8 cellular contexts compared by ENCODE assay signal in genomic region chr20:10671850-10672578, GRCh38. TPM values are rescaled to one million over a fixed set of nuclear protein-coding genes. Genes with fewer than 3 reads are reported as not detected.
DNase-seq lines count a peak whose midpoint lies in the region; ATAC-seq and TF ChIP-seq lines count a peak whose summit lies in the region.

No MANE protein-coding gene starts in this region.

- peak overlapping the region; percentile 77 for H2AK5ac ChIP-seq in IMR-90 (ENCODE audit: low read depth, low read length)

- TF ChIP-seq POLR2A in IMR-90 (IDR thresholded peaks at IDR 0.05; ENCODE audit: low read depth, low read length) (0 out of 2 replicates have a peak, but pooled peaks have one; percentile 6), gastroesophageal sphincter (IDR thresholded peaks at IDR 0.05) (no peak)

- H3K9me3 ChIP-seq in IMR-90 (ENCODE audit: control insufficient read depth, insufficient read depth, low read length) = no peaks in the 10 kb centered on the region
- no peaks in the 10 kb centered on the region for H3K9me3 ChIP-seq in gastroesophageal sphincter
- H3K9me3 ChIP-seq in osteoblast (ENCODE audit: low read depth, low read length) = no peaks in the 10 kb centered on the region

- H3K9me3 Mint-ChIP-seq in activated CD8-positive, alpha-beta T cell treated with anti-CD3 and anti-CD28 coated beads for 36 hours = no peaks in the 10 kb centered on the region

- H3K4me1 Mint-ChIP-seq in activated CD8-positive, alpha-beta T cell treated with anti-CD3 and anti-CD28 coated beads for 36 hours (ENCODE audit: low read depth) = peaks cover 21% of the 10 kb centered on the region

- H3K23ac ChIP-seq in IMR-90 (ENCODE audit: low read depth, low read length) = peak overlapping the region; percentile 95

- H3K9me1 ChIP-seq in IMR-90 (ENCODE audit: insufficient read depth, low read length) = peaks cover 12% of the 10 kb centered on the region; the same call in 1 of the 2 replicates

- H3K9ac ChIP-seq in IMR-90 (ENCODE audit: low read depth, low read length) = peak overlapping the region; percentile 96

- WGBS in IMR-90 (ENCODE audit: extremely low coverage in 2 of 2, insufficient read length in 1 of 2), 2 experiments = no CpG with 5 or more reads among the region's 42 CpGs
- WGBS in gastroesophageal sphincter (ENCODE audit: low coverage in 1 of 2), 2 donors = 0% methylated on average over 1 to 4 of the region's 42 CpGs

- no peak for TF ChIP-seq CTCF in IMR-90 (conservative IDR thresholded peaks at IDR 0.05; ENCODE audit: low read depth, low read length)
- no peak for TF ChIP-seq CTCF in activated CD8-positive, alpha-beta T cell treated with anti-CD3 and anti-CD28 coated beads for 36 hours (IDR thresholded peaks at IDR 0.05)
- TF ChIP-seq CTCF in gastroesophageal sphincter (IDR thresholded peaks at IDR 0.05) = no peak
- no peak for TF ChIP-seq CTCF in osteoblast (IDR thresholded peaks at IDR 0.05; ENCODE audit: extremely low read depth, low read depth, low read length)

- H3K79me2 ChIP-seq in osteoblast (ENCODE audit: insufficient read depth, low read length) = peaks cover 63% of the 10 kb centered on the region

- no peak for TF ChIP-seq RAD21 in IMR-90 (IDR thresholded peaks at IDR 0.05; ENCODE audit: low read length)

- H2BK5ac ChIP-seq in IMR-90 (ENCODE audit: low read depth, low read length, poor library complexity, severe bottlenecking) = peak overlapping the region; percentile 79

- H4K91ac ChIP-seq in IMR-90 (ENCODE audit: insufficient read depth, low read depth, low read length) = peak overlapping the region; percentile 68

- peak overlapping the region; percentile 77 for H3K4me2 ChIP-seq in IMR-90 (ENCODE audit: low read depth, low read length)
- H3K4me2 ChIP-seq in osteoblast (ENCODE audit: insufficient read depth, low read length) = peak overlapping the region; percentile 84

- in situ Hi-C loops in IMR-90 (cut with MboI; ENCODE audit: low sequenced_read_pairs) = loop anchor here (10.0 kb wide), 1 partner anchor 873 kb away; no protein-coding TSS in a partner anchor

- dilution Hi-C loops in IMR-90 (cut with HindIII; ENCODE audit: low sequenced_read_pairs, unreplicated experiment) = loop anchor here (25.0 kb wide), 1 partner anchor 865 kb away; no protein-coding TSS in a partner anchor

- H3K79me1 ChIP-seq in IMR-90 (ENCODE audit: low read depth in 1 of 2, low read length in 2 of 2) = peaks cover 17 to 59% of the 10 kb centered on the region in 2 experiments

- DNase-seq in D341Med (ENCODE audit: low spot score) (peak; percentile 40), IMR-90 (peak; percentile 46), osteoblast (ENCODE audit: insufficient read length, low spot score, missing footprints) (peak; percentile 90), cerebellar cortex (ENCODE audit: low spot score) (no peak), NCI-H774 (lab: John Stamatoyannopoulos, UW) (no peak), NCI-H1436 (lab: John Stamatoyannopoulos, UW) (no peak)
- peak; percentile 43 for DNase-seq in activated CD8-positive, alpha-beta T cell treated with anti-CD3 and anti-CD28 coated beads for 36 hours

- peak overlapping the region; percentile 75 for H3K4me3 Mint-ChIP-seq in activated CD8-positive, alpha-beta T cell treated with anti-CD3 and anti-CD28 coated beads for 36 hours

- peak overlapping the region; percentile 45 for H2BK20ac ChIP-seq in IMR-90 (ENCODE audit: low read depth, low read length)

- H4K5ac ChIP-seq in IMR-90 (ENCODE audit: low read depth, low read length) = peak overlapping the region; percentile 26

- H3K14ac ChIP-seq in IMR-90 (replicated peaks; ENCODE audit: low read depth, low read length) = peak overlapping the region; percentile 79

- H2BK15ac ChIP-seq in IMR-90 (ENCODE audit: low read depth, low read length) = peak overlapping the region; percentile 71; the same call in 2 of the 3 replicates

- CTCF ChIA-PET in IMR-90 (lab: Yijun Ruan, JAX) = interaction anchor here (0.8 to 1.5 kb wide), 10 partner anchors 12 to 596 kb away, joined by 3 to 7 read pairs (median 4); no protein-coding TSS in a partner anchor
- CTCF ChIA-PET in activated CD8-positive, alpha-beta T cell treated with anti-CD3 and anti-CD28 coated beads for 36 hours (lab: Charles Lee) = interaction anchor here (0.6 to 2.0 kb wide), 3 partner anchors 11 to 156 kb away, joined by 3 to 6 read pairs (median 3); no protein-coding TSS in a partner anchor

- peak overlapping the region; percentile 92 for H2AFZ ChIP-seq in IMR-90 (replicated peaks; ENCODE audit: low read length, poor library complexity)
- H2AFZ ChIP-seq in osteoblast (ENCODE audit: low read length) = peak overlapping the region; percentile 61

- peaks cover 8% of the 10 kb centered on the region for H3K4me1 ChIP-seq in IMR-90 (ENCODE audit: control insufficient read depth, insufficient read depth, low read length)
- peaks cover 0 to 74% (median 0%) of the 10 kb centered on the region in 3 donors for H3K4me1 ChIP-seq in gastroesophageal sphincter
- peaks cover 34% of the 10 kb centered on the region for H3K4me1 ChIP-seq in osteoblast (ENCODE audit: insufficient read depth, low read length)

- TF ChIP-seq EP300 in gastroesophageal sphincter (IDR thresholded peaks at IDR 0.05) = no peak

- no peak overlapping the region for H3K27ac Mint-ChIP-seq in activated CD8-positive, alpha-beta T cell treated with anti-CD3 and anti-CD28 coated beads for 36 hours

- H3K18ac ChIP-seq in IMR-90 (ENCODE audit: low read depth, low read length) = peak overlapping the region; percentile 62

- no peaks in the 10 kb centered on the region for H3K27me3 ChIP-seq in IMR-90 (ENCODE audit: control insufficient read depth, insufficient read depth, low read length)
- peaks cover 8% of the 10 kb centered on the region for H3K27me3 ChIP-seq in gastroesophageal sphincter
- no peaks in the 10 kb centered on the region for H3K27me3 ChIP-seq in osteoblast (ENCODE audit: insufficient read depth, low read length)

- H3K56ac ChIP-seq in IMR-90 (ENCODE audit: extremely low read depth, insufficient read depth, low read length) = peak overlapping the region; percentile 86; the same call in 1 of the 2 replicates

- peak overlapping the region; percentile 92 for H3K27ac ChIP-seq in IMR-90 (ENCODE audit: insufficient read depth, low read length)
- peak overlapping the region; percentile 31 to 99 (median 96) for H3K27ac ChIP-seq in gastroesophageal sphincter
- peak overlapping the region; percentile 97 for H3K27ac ChIP-seq in osteoblast (ENCODE audit: low read depth, low read length)

- H3K4me3 ChIP-seq in IMR-90 (ENCODE audit: insufficient read depth, low read depth, low read length) = peak overlapping the region; percentile 93
- peak overlapping the region; percentile 58 to 89 for H3K4me3 ChIP-seq in gastroesophageal sphincter
- peak overlapping the region; percentile 97 for H3K4me3 ChIP-seq in osteoblast (ENCODE audit: insufficient read depth, low read length)

- BruUV-seq in IMR-90 (replicated peaks; lab: Mats Ljungman, UMichigan) = no TSS peak

- peak overlapping the region; percentile 82 for H3K4ac ChIP-seq in IMR-90 (ENCODE audit: low read depth, low read length)

- ATAC-seq in IMR-90 (ENCODE audit: low read depth) (peak; percentile 3), gastroesophageal sphincter (peak; percentile 21)
- ATAC-seq in activated CD8-positive, alpha-beta T cell treated with anti-CD3 and anti-CD28 coated beads for 36 hours = no peak

- peak overlapping the region; percentile 52 to 77 for H4K8ac ChIP-seq in IMR-90 (ENCODE audit: low read depth in 2 of 2, low read length in 2 of 2)

- POLR2A ChIA-PET in IMR-90 (lab: Charles Lee; ENCODE audit: unreplicated experiment) = interaction anchor here (0.6 to 1.2 kb wide), 4 partner anchors 113 to 330 kb away, joined by 3 to 6 read pairs (median 4); partner anchors contain the start of gene MKKS
- POLR2A ChIA-PET in activated CD8-positive, alpha-beta T cell treated with anti-CD3 and anti-CD28 coated beads for 36 hours (lab: Charles Lee) = no interaction called here

- peak overlapping the region; percentile 77 for H2BK120ac ChIP-seq in IMR-90 (ENCODE audit: low read depth, low read length)

- H4K20me1 ChIP-seq in IMR-90 (ENCODE audit: insufficient read depth, low read length) (peaks cover 12% of the 10 kb centered on the region), osteoblast (ENCODE audit: insufficient read depth, low read length) (no peaks in the 10 kb centered on the region)

- H3K27me3 Mint-ChIP-seq in activated CD8-positive, alpha-beta T cell treated with anti-CD3 and anti-CD28 coated beads for 36 hours = peaks cover 55% of the 10 kb centered on the region

- H2AK9ac ChIP-seq in IMR-90 (replicated peaks; ENCODE audit: low read depth, low read length, poor library complexity) = peak overlapping the region; percentile 70

- H3K36me3 ChIP-seq in IMR-90 (ENCODE audit: control insufficient read depth, insufficient read depth, low read length) (peaks cover 21% of the 10 kb centered on the region), gastroesophageal sphincter (peaks cover 0 to 16% of the 10 kb centered on the region in 2 donors), osteoblast (ENCODE audit: insufficient read depth, low read length) (peaks cover 21% of the 10 kb centered on the region)

- intact Hi-C loops in IMR-90 (cut with micrococcal nuclease) = loop anchor here (1.0 to 10.0 kb wide), 12 partner anchors 114 to 783 kb away; no protein-coding TSS in a partner anchor
- intact Hi-C loops in activated CD8-positive, alpha-beta T cell treated with anti-CD3 and anti-CD28 coated beads for 36 hours (cut with micrococcal nuclease) = loop anchor here (5.0 kb wide), 2 partner anchors 120 to 240 kb away; partner anchors contain the start of gene MKKS

- no peaks in the 10 kb centered on the region for H3K36me3 Mint-ChIP-seq in activated CD8-positive, alpha-beta T cell treated with anti-CD3 and anti-CD28 coated beads for 36 hours (ENCODE audit: low read depth)

TF ChIP-seq in IMR-90, 13 proteins besides CTCF, POLR2A, EP300 and RAD21 (continues in another document):
- no peak for TF ChIP-seq NFE2L2 (IDR thresholded peaks at IDR 0.05; ENCODE audit: low read depth, low read length)
- TF ChIP-seq RCOR1 (IDR thresholded peaks at IDR 0.05; ENCODE audit: insufficient replicate concordance, low read length) = no peak
- no peak for TF ChIP-seq MAZ (IDR thresholded peaks at IDR 0.05; ENCODE audit: borderline replicate concordance, low read depth, low read length)
- no peak for TF ChIP-seq SMC3 (IDR thresholded peaks at IDR 0.05; ENCODE audit: low read depth, low read length)
- TF ChIP-seq CEBPB (IDR thresholded peaks at IDR 0.05; ENCODE audit: low read depth, low read length) = no peak

RNA-seq across cellular contexts. Expression of gene JAG1, which starts 1.8 kb away (rescaled TPM):
- total RNA-seq in IMR-90 (2012; rRNA removed) (19.4 and 22.6 TPM in 2 replicates), gastroesophageal sphincter (10 to 100 TPM; 34.3 to 81.9 (median 45.7) TPM), osteoblast (49.2 and 60.1 TPM in 2 replicates)
- 9.4 and 10.2 TPM in 2 replicates for polyA plus RNA-seq in IMR-90 (2012; rRNA removed)
- 6.4 and 9.4 TPM in 2 replicates for polyA plus RNA-seq in IMR-90 (2012; cell fraction: cytosol; rRNA removed)
- polyA plus RNA-seq in IMR-90 (2012; cell fraction: nucleus; rRNA removed; ENCODE audit: low replicate concordance) = 32.3 and 70.8 TPM in 2 replicates
- total RNA-seq in activated CD8-positive, alpha-beta T cell treated with anti-CD3 and anti-CD28 coated beads for 36 hours = under 1 TPM; 0.41 to 0.58 TPM

Comparison
In these comparisons a context has a peak if more than half of its experiments do, and no peak if none do; other contexts are left out.
1. DNase-seq: peak in D341Med (single experiment), IMR-90 (single experiment), activated CD8-positive, alpha-beta T cell treated with anti-CD3 and anti-CD28 coated beads for 36 hours (single experiment) and osteoblast (single experiment); none in cerebellar cortex (single experiment), NCI-H774 (single experiment) and NCI-H1436 (single experiment).
2. RNA of gene JAG1, which starts 1.8 kb away (total RNA-seq): 49.2 to 60.1 TPM in osteoblast, 34.3 to 81.9 TPM in gastroesophageal sphincter and 19.4 to 22.6 TPM in IMR-90; 0.41 to 0.58 TPM in activated CD8-positive, alpha-beta T cell treated with anti-CD3 and anti-CD28 coated beads for 36 hours; every median in the first group is over 10 times any median in the second.
3. Peak in every context shown above with its lines, with median percentiles within 50 percentile points of each other: H3K27ac ChIP-seq and H3K4me3 ChIP-seq.